Comparison of ENCODE assay signal across 10 cellular contexts in genomic region chr2:195563857-195564512, GRCh38.
DNase-seq lines count a peak whose midpoint lies in the region; ATAC-seq and TF ChIP-seq lines count a peak whose summit lies in the region.
"Had no signal": no experiment of that assay in that cellular context is flagged by ENCODE, and none has a peak within 500 bp of the region (broad histone marks: within the 10 kb centered on the region; RNA-seq: fewer than 3 reads in every experiment).

No MANE protein-coding gene starts in this region.

- no peak overlapping the region for H3K9ac ChIP-seq in fibroblast of lung (ENCODE audit: insufficient read depth, low read length)

- peak overlapping the region; percentile 27 for H3K4me2 ChIP-seq in fibroblast of lung (ENCODE audit: extremely low read depth, insufficient read depth, low read length)

- H3K27ac ChIP-seq in fibroblast of lung (ENCODE audit: insufficient read depth, low read length) (peak overlapping the region; percentile 88), upper lobe of right lung (peak overlapping the region; percentile 44), tibial artery (no peak overlapping the region)

- H3K4me3 ChIP-seq in fibroblast of lung (replicated peaks in 1 of 4; ENCODE audit: control extremely low read depth in 1 of 4, insufficient read depth in 1 of 4, low read depth in 3 of 4, low read length in 4 of 4) (no peak overlapping the region), upper lobe of right lung (no peak overlapping the region), tibial artery (no peak overlapping the region)

- intact Hi-C loops in upper lobe of right lung (cut with DNase I) (no loop called here), tibial artery (cut with DNase I; ENCODE audit: low total_unique reads) (no loop called here), Calu3 (cut with micrococcal nuclease; ENCODE audit: unreplicated experiment) (no loop called here)

- H3K4me1 Mint-ChIP-seq in activated CD4-positive, alpha-beta memory T cell treated with anti-CD3 and anti-CD28 coated beads, Interleukin-2, amount 10 ng/mL, durations not matched to agents 7 days and 5 days = peaks cover 59% of the 10 kb centered on the region
- peaks cover 24% of the 10 kb centered on the region for H3K4me1 Mint-ChIP-seq in Calu3 (ENCODE audit: low read depth, unreplicated experiment)

- peaks cover 16% of the 10 kb centered on the region for H3K4me1 ChIP-seq in fibroblast of lung (ENCODE audit: control insufficient read depth, extremely low read depth, insufficient read depth, low read length)
- peaks cover 39% of the 10 kb centered on the region for H3K4me1 ChIP-seq in upper lobe of right lung
- no peaks in the 10 kb centered on the region for H3K4me1 ChIP-seq in tibial artery

- DNase-seq in stimulated activated CD4-positive, alpha-beta T cell treated with anti-CD3 and anti-CD28 coated beads, Interleukin-1b, Interleukin-23, amount 100 ng/mL, for 48 hours = peak; percentile 63
- no peak for DNase-seq in stimulated activated CD4-positive, alpha-beta T cell treated with anti-CD3 and anti-CD28 coated beads, Interleukin-4, amount 100 ng/mL, for 4 hours
- peak; percentile 47 for DNase-seq in activated CD4-positive, alpha-beta memory T cell treated with anti-CD3 and anti-CD28 coated beads, Interleukin-2, amount 10 ng/mL, durations not matched to agents 7 days and 5 days
- peak; percentile 86 to 89 for DNase-seq in fibroblast of lung (ENCODE audit: low read depth in 2 of 2)
- DNase-seq in upper lobe of right lung = no peak
- DNase-seq in tibial artery = no peak
- no peak for DNase-seq in COLO668 (lab: John Stamatoyannopoulos, UW; ENCODE audit: unreplicated experiment)
- no peak for DNase-seq in Calu3
- DNase-seq: caudate nucleus, NCI-H446 had no signal

- no peaks in the 10 kb centered on the region for H3K27me3 Mint-ChIP-seq in activated CD4-positive, alpha-beta memory T cell treated with anti-CD3 and anti-CD28 coated beads, Interleukin-2, amount 10 ng/mL, durations not matched to agents 7 days and 5 days
- no peaks in the 10 kb centered on the region for H3K27me3 Mint-ChIP-seq in Calu3 (ENCODE audit: unreplicated experiment)

- H3K9me3 ChIP-seq in fibroblast of lung (ENCODE audit: control insufficient read depth, insufficient read depth, low read depth, low read length) (no peaks in the 10 kb centered on the region), upper lobe of right lung (no peaks in the 10 kb centered on the region), tibial artery (no peaks in the 10 kb centered on the region)

- ATAC-seq in upper lobe of right lung = no peak

- TF ChIP-seq CTCF in fibroblast of lung (conservative IDR thresholded peaks at IDR 0.05 in 1 of 2, IDR thresholded peaks at IDR 0.05 in 1 of 2; ENCODE audit: low read depth in 1 of 2, low read length in 2 of 2) (no peak), upper lobe of right lung (IDR thresholded peaks at IDR 0.05) (no peak), tibial artery (IDR thresholded peaks at IDR 0.05) (no peak), Calu3 (IDR thresholded peaks at IDR 0.05; ENCODE audit: unreplicated experiment) (no peak)

- CTCF ChIA-PET in activated CD4-positive, alpha-beta memory T cell treated with anti-CD3 and anti-CD28 coated beads, Interleukin-2, amount 10 ng/mL, durations not matched to agents 7 days and 5 days (lab: Charles Lee) = interaction anchor here (1.0 to 2.0 kb wide), 5 partner anchors 12 to 96 kb away, joined by 3 to 10 read pairs (median 6); partner anchors contain the start of gene SLC39A10
- CTCF ChIA-PET in Calu3 (lab: Charles Lee) = no interaction called here

- no peaks in the 10 kb centered on the region for H4K20me1 ChIP-seq in fibroblast of lung (ENCODE audit: control insufficient read depth, extremely low read depth, insufficient read depth, low read length)

- no peaks in the 10 kb centered on the region for H3K36me3 ChIP-seq in fibroblast of lung (ENCODE audit: control insufficient read depth, insufficient read depth, low read length)
- H3K36me3 ChIP-seq in upper lobe of right lung = no peaks in the 10 kb centered on the region
- no peaks in the 10 kb centered on the region for H3K36me3 ChIP-seq in tibial artery

- H3K4me3 Mint-ChIP-seq in activated CD4-positive, alpha-beta memory T cell treated with anti-CD3 and anti-CD28 coated beads, Interleukin-2, amount 10 ng/mL, durations not matched to agents 7 days and 5 days = peak overlapping the region; percentile 69
- no peak overlapping the region for H3K4me3 Mint-ChIP-seq in Calu3 (ENCODE audit: low read depth, unreplicated experiment)

- H3K36me3 Mint-ChIP-seq in activated CD4-positive, alpha-beta memory T cell treated with anti-CD3 and anti-CD28 coated beads, Interleukin-2, amount 10 ng/mL, durations not matched to agents 7 days and 5 days (ENCODE audit: low read depth) = peaks cover 14% of the 10 kb centered on the region
- H3K36me3 Mint-ChIP-seq in Calu3 (ENCODE audit: insufficient read depth, unreplicated experiment) = peaks cover 6% of the 10 kb centered on the region

- H3K79me2 ChIP-seq in fibroblast of lung (ENCODE audit: control insufficient read depth, insufficient read depth, low read length) = no peaks in the 10 kb centered on the region

- no TSS peak for BruUV-seq in Calu3 (replicated peaks; lab: Mats Ljungman, UMichigan)

- H3K9me3 Mint-ChIP-seq in activated CD4-positive, alpha-beta memory T cell treated with anti-CD3 and anti-CD28 coated beads, Interleukin-2, amount 10 ng/mL, durations not matched to agents 7 days and 5 days = no peaks in the 10 kb centered on the region
- H3K9me3 Mint-ChIP-seq in Calu3 (ENCODE audit: low read depth, unreplicated experiment) = no peaks in the 10 kb centered on the region

- H3K27me3 ChIP-seq in fibroblast of lung (ENCODE audit: control insufficient read depth, insufficient read depth, low read length) (no peaks in the 10 kb centered on the region), upper lobe of right lung (no peaks in the 10 kb centered on the region), tibial artery (no peaks in the 10 kb centered on the region)

- H3K27ac Mint-ChIP-seq in activated CD4-positive, alpha-beta memory T cell treated with anti-CD3 and anti-CD28 coated beads, Interleukin-2, amount 10 ng/mL, durations not matched to agents 7 days and 5 days = peak overlapping the region; percentile 98
- H3K27ac Mint-ChIP-seq in Calu3 (ENCODE audit: unreplicated experiment) = no peak overlapping the region

- no peak overlapping the region for H2AFZ ChIP-seq in fibroblast of lung (ENCODE audit: low read length)

- POLR2A ChIA-PET in activated CD4-positive, alpha-beta memory T cell treated with anti-CD3 and anti-CD28 coated beads, Interleukin-2, amount 10 ng/mL, durations not matched to agents 7 days and 5 days (lab: Charles Lee) = interaction anchor here (0.7 to 3.5 kb wide), 16 partner anchors 10 to 697 kb away, joined by 3 to 101 read pairs (median 4); partner anchors contain the start of genes SLC39A10 and STK17B

Comparison
In these comparisons a context has a peak if more than half of its experiments do, and no peak if none do; other contexts are left out.
1. DNase-seq: peak in stimulated activated CD4-positive, alpha-beta T cell treated with anti-CD3 and anti-CD28 coated beads, Interleukin-1b, Interleukin-23, amount 100 ng/mL, for 48 hours (single experiment), activated CD4-positive, alpha-beta memory T cell treated with anti-CD3 and anti-CD28 coated beads, Interleukin-2, amount 10 ng/mL, durations not matched to agents 7 days and 5 days (single experiment) and fibroblast of lung (2 of 2); none in stimulated activated CD4-positive, alpha-beta T cell treated with anti-CD3 and anti-CD28 coated beads, Interleukin-4, amount 100 ng/mL, for 4 hours (0 of 2), upper lobe of right lung (single experiment), tibial artery (0 of 2), COLO668 (single experiment) and Calu3 (single experiment).
2. H3K27ac ChIP-seq: peak in fibroblast of lung (single experiment) and upper lobe of right lung (single experiment); none in tibial artery (0 of 2).